In the genomic region with DNA sequence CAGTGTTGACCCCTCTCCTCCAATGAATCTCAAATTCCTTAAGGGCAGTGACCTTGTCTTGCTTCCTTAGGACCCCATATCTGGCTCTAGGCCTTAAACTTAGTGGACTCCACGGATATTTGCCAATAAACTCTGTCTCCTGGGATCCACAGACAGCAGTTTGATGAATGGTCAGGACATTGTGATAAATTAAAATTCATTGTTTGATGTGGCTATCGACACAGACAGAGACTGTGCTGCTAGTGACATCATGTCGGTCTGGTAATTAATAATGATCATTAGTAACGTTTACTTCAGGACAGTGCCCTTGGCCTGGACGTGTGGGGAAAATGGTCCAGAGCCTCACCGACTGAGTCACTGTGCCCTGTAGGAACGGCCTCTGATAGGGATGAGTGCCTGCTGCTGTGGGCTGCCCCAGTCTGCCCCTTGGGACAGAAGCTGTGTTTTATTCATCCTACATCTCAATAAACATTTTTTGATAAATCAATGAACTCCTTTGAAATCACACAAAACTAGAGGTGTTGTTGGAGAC, we compare ENCODE assay signal across 1 cellular context.
TF ChIP-seq lines count a peak whose summit lies in the region.

No MANE protein-coding gene starts in this region.

TF ChIP-seq in Ishikawa, 13 proteins besides CTCF, POLR2A, EP300 and RAD21:
- TF ChIP-seq, protein P1, sequence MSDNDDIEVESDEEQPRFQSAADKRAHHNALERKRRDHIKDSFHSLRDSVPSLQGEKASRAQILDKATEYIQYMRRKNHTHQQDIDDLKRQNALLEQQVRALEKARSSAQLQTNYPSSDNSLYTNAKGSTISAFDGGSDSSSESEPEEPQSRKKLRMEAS (IDR thresholded peaks at IDR 0.05): no peak; the same call in 1 of the 2 replicates
- no peak for TF ChIP-seq ZBTB7A (IDR thresholded peaks at IDR 0.05; ENCODE audit: low read depth)
- TF ChIP-seq, protein P2, sequence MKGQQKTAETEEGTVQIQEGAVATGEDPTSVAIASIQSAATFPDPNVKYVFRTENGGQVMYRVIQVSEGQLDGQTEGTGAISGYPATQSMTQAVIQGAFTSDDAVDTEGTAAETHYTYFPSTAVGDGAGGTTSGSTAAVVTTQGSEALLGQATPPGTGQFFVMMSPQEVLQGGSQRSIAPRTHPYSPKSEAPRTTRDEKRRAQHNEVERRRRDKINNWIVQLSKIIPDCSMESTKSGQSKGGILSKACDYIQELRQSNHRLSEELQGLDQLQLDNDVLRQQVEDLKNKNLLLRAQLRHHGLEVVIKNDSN (IDR thresholded peaks at IDR 0.05): no peak
- TF ChIP-seq CEBPB (IDR thresholded peaks at IDR 0.05): no peak
- TF ChIP-seq YY1 (IDR thresholded peaks at IDR 0.05; ENCODE audit: low read depth): no peak
- TF ChIP-seq TEAD4 (IDR thresholded peaks at IDR 0.05): peak; percentile 1; the same call in 1 of the 2 replicates
- TF ChIP-seq NFIC (IDR thresholded peaks at IDR 0.05): no peak
- no peak for TF ChIP-seq EGR1 (IDR thresholded peaks at IDR 0.05)
TF ChIP-seq in Ishikawa: peak in this region for 1.
